Comparison of ENCODE assay signal across 8 cellular contexts in the genomic region with DNA sequence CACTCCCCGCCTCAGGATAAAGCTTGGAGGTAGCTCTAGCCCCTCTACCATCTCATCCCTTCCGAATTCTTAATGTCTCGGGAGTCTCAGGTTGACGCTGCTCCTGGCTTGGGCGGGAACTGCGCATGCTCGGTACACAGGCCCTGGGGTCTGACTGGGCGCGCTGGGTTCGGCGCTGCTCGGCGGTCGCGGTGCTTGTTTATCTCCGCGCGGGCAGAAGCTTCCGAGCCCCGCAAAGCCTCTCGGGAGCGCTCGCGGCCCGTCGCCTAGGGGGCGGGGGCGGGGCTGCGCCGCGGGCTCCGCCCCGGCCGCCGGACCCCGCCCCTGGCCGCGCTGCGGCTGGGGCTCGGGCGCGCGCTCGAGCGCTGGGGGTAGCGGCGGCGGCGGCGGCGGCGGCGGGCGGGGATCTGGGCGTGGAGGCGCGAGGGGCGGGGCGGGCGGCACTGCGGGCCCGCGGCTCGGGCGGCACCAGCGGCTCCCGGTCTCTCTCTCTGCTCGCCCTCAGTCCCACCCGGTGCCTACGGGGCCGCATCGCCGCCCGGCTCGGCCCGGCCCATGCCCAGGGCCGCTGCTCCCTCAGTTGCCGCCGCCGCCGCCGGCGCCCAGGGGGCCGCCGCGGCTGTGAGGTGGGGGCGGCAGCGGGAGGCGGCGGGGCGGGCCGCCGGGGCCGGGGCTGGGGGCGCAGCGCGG. TPM values are rescaled to one million over a fixed set of nuclear protein-coding genes. Genes with fewer than 3 reads are reported as not detected.
DNase-seq lines count a peak whose midpoint lies in the region; ATAC-seq and TF ChIP-seq lines count a peak whose summit lies in the region.

A gene (plus strand): TSS at position 443 of the 690 bp plus-strand sequence. CDS start 302 bp downstream, outside the sequence.

- no peaks in the 10 kb centered on the region for H3K36me3 ChIP-seq in PC-3 (ENCODE audit: low read depth, low read length)
- no peaks in the 10 kb centered on the region for H3K36me3 ChIP-seq in mucosa of rectum (ENCODE audit: control insufficient read depth in 2 of 2, insufficient read depth in 2 of 2, low read length in 2 of 2)

- H3K4me3 ChIP-seq in PC-3 (ENCODE audit: low read length): peak within 1 kb of the TSS; percentile 99
- H3K4me3 ChIP-seq in epithelial cell of proximal tubule (ENCODE audit: low read depth, low read length): peak within 1 kb of the TSS; percentile 91
- H3K4me3 ChIP-seq in mucosa of rectum (ENCODE audit: low read length in 2 of 2): peak within 1 kb of the TSS; percentile 97 to 100

- H3K27me3 ChIP-seq in PC-3 (ENCODE audit: low read length): no peaks in the 10 kb centered on the region
- no peaks in the 10 kb centered on the region for H3K27me3 ChIP-seq in mucosa of rectum (ENCODE audit: control insufficient read depth in 2 of 2, insufficient read depth in 2 of 2, low read length in 2 of 2)

- no peaks in the 10 kb centered on the region for H3K9me3 ChIP-seq in PC-3 (ENCODE audit: low read length)
- no peaks in the 10 kb centered on the region for H3K9me3 ChIP-seq in mucosa of rectum (ENCODE audit: control insufficient read depth in 2 of 2, low read length in 2 of 2)

- H3K4me2 ChIP-seq in PC-3 (ENCODE audit: low read length): peak within 1 kb of the TSS; percentile 100

- CTCF ChIA-PET in PC-3 (lab: Charles Lee): interaction anchor here (0.6 kb wide), 1 partner anchor 1470 kb away, joined by 3 read pairs; no protein-coding TSS in a partner anchor

- H3K36me3 Mint-ChIP-seq in IgD-negative memory B cell: no peaks in the 10 kb centered on the region

- H4K20me1 ChIP-seq in PC-3 (ENCODE audit: low read length): no peaks in the 10 kb centered on the region

- H3K27ac ChIP-seq in PC-3 (ENCODE audit: low read length) (peak within 1 kb of the TSS; percentile 94), mucosa of rectum (ENCODE audit: low read depth in 2 of 2, low read length in 2 of 2) (peak within 1 kb of the TSS; percentile 100)

- H3K4me1 ChIP-seq in PC-3 (ENCODE audit: insufficient read depth, low read length): peaks cover 9% of the 10 kb centered on the region
- peaks cover 0 to 14% of the 10 kb centered on the region in 2 donors for H3K4me1 ChIP-seq in mucosa of rectum (ENCODE audit: control insufficient read depth in 2 of 2, insufficient read depth in 2 of 2, low read length in 2 of 2)

- peak; percentile 92 for DNase-seq in D341Med (ENCODE audit: low spot score)
- peak; percentile 77 for DNase-seq in PC-3
- peak; percentile 84 for DNase-seq in activated T-cell treated with anti-CD3 and anti-CD28 coated beads for 48 hours (ENCODE audit: low read depth)
- DNase-seq in epithelial cell of proximal tubule (ENCODE audit: low read depth): peak; percentile 27
- peak; percentile 77 to 82 for DNase-seq in stimulated activated CD8-positive, alpha-beta memory T cell treated with anti-CD3 and anti-CD28 coated beads, Interleukin-4, amount 100 ng/mL, for 4 hours (ENCODE audit: low read depth in 2 of 2, low spot score in 1 of 2)

- H2AFZ ChIP-seq in PC-3 (ENCODE audit: low read length): peak within 1 kb of the TSS; percentile 100

- H3K27me3 Mint-ChIP-seq in IgD-negative memory B cell: no peaks in the 10 kb centered on the region

- no TSS peak for BruUV-seq in PC-3 (replicated peaks; lab: Mats Ljungman, UMichigan)

- H3K9ac ChIP-seq in PC-3 (ENCODE audit: low read length) (peak within 1 kb of the TSS; percentile 98), mucosa of rectum (ENCODE audit: low read depth in 1 of 2, low read length in 2 of 2) (peak within 1 kb of the TSS; percentile 100)

- H3F3A ChIP-seq in PC-3 (ENCODE audit: low read length, unreplicated experiment): no peaks in the 10 kb centered on the region

- no peaks in the 10 kb centered on the region for H3K9me3 Mint-ChIP-seq in IgD-negative memory B cell

- TF ChIP-seq CTCF in PC-3 (conservative IDR thresholded peaks at IDR 0.05; ENCODE audit: low read depth, low read length) (no peak), epithelial cell of proximal tubule (conservative IDR thresholded peaks at IDR 0.05; ENCODE audit: low read depth, low read length) (no peak)

- ATAC-seq in GM21529 (IDR thresholded peaks at IDR 0.05; ENCODE audit: unreplicated experiment): peak; percentile 42
- peak; percentile 63 for ATAC-seq in PC-3

- peaks cover 10 to 28% (median 11%) of the 10 kb centered on the region in 3 donors for H3K4me1 Mint-ChIP-seq in IgD-negative memory B cell

- intact Hi-C loops in PC-3 (cut with micrococcal nuclease): loop anchor here (2.0 to 10.0 kb wide), 5 partner anchors 59 to 1651 kb away; a partner anchor contains a TSS

- POLR2A ChIA-PET in PC-3 (lab: Charles Lee; ENCODE audit: unreplicated experiment): interaction anchor here (0.5 to 0.6 kb wide), 2 partner anchors 50 to 55 kb away, joined by 3 to 6 read pairs; no protein-coding TSS in a partner anchor

- no peaks in the 10 kb centered on the region for H3K9me2 ChIP-seq in PC-3 (replicated peaks; ENCODE audit: low read length)

- H3K4me3 Mint-ChIP-seq in IgD-negative memory B cell: peak within 1 kb of the TSS; percentile 95 to 100 (median 98)

- peak within 1 kb of the TSS; percentile 92 to 100 (median 99) for H3K27ac Mint-ChIP-seq in IgD-negative memory B cell

- H3K79me2 ChIP-seq in PC-3 (ENCODE audit: low read length): peaks cover 33% of the 10 kb centered on the region

RNA-seq across cellular contexts. Expression of the gene that starts here (rescaled TPM):
- 1.7 TPM for polyA plus RNA-seq in IgD-negative memory B cell
- 15.2 and 20.3 TPM in 2 replicates for total RNA-seq in PC-3 (2014; rRNA removed)
- total RNA-seq in epithelial cell of proximal tubule: 12.9 and 17.5 TPM in 2 replicates

Comparison
In these comparisons a context has a peak if more than half of its experiments do, and no peak if none do; other contexts are left out.
1. Peak in every context shown above with its lines: DNase-seq, ATAC-seq, H3K4me3 ChIP-seq and H3K27ac ChIP-seq.
2. DNase-seq: peak in every context shown above with its lines; median percentile 92 in D341Med; 84 in activated T-cell treated with anti-CD3 and anti-CD28 coated beads for 48 hours; 80 in stimulated activated CD8-positive, alpha-beta memory T cell treated with anti-CD3 and anti-CD28 coated beads, Interleukin-4, amount 100 ng/mL, for 4 hours; 77 in PC-3; 27 in epithelial cell of proximal tubule.